27 cellular contexts compared by ENCODE assay signal in genomic region chr1:1253972-1254666, GRCh38.
"Had no signal": no experiment of that assay in that cellular context is flagged by ENCODE, and none has a peak within 500 bp of the region (broad histone marks: within the 10 kb centered on the region; RNA-seq: fewer than 3 reads in every experiment).

No MANE protein-coding gene starts in this region.

- DNase-seq: activated CD4-positive, alpha-beta T cell treated with anti-CD3 and anti-CD28 coated beads for 36 hours; activated CD4-positive, CD25-positive, alpha-beta regulatory T cell; activated CD8-positive, alpha-beta memory T cell treated with anti-CD3 and anti-CD28 coated beads, Interleukin-2, amount 10 ng/mL, durations not matched to agents 7 days and 5 days; activated CD8-positive, alpha-beta T cell treated with anti-CD3 and anti-CD28 coated beads, Interleukin-2, amount 10 ng/mL, durations not matched to agents 7 days and 5 days; activated naive CD8-positive, alpha-beta T cell treated with anti-CD3 and anti-CD28 coated beads, Interleukin-2, amount 50 U/mL, for 24 hours; activated T-cell treated with anti-CD3 and anti-CD28 coated beads, Interleukin-2, amount 50 U/mL, for 48 hours; central memory CD4-positive, alpha-beta T cell; endodermal cell; esophagus squamous epithelium; foreskin melanocyte; heart right ventricle; kidney glomerular epithelial cell; lower lobe of right lung; mesenchymal stem cell; naive thymus-derived CD8-positive, alpha-beta T cell; nucleus accumbens; retina; stimulated activated CD4-positive, alpha-beta T cell treated with anti-CD3 and anti-CD28 coated beads, Interleukin-1b, Interleukin-23, amount 100 ng/mL, for 48 hours; stimulated activated naive B cell treated with anti-CD40 and anti-IgM and Interleukin-4, amounts not matched to agents 10 μg/mL and 1 μg/mL and 100 μg/mL, for 72 hours; stomach; thyroid gland; upper lobe of right lung had no signal

- H3K4me3 ChIP-seq: breast epithelium, esophagus squamous epithelium, heart right ventricle, lower lobe of right lung, pancreas, prostate gland, smooth muscle cell, stomach, thyroid gland, upper lobe of right lung had no signal

- H3K27me3 ChIP-seq: breast epithelium, esophagus squamous epithelium, heart right ventricle, pancreas, stomach, thyroid gland, upper lobe of right lung had no signal

- H3K4me1 ChIP-seq: breast epithelium, lower lobe of right lung, pancreas, thyroid gland, upper lobe of right lung had no signal

- H3K4me2 ChIP-seq: smooth muscle cell had no signal

- H3K9me3 ChIP-seq: breast epithelium, esophagus squamous epithelium, heart right ventricle, lower lobe of right lung, pancreas, prostate gland, stomach, thyroid gland, upper lobe of right lung had no signal

- FAIRE-seq: pancreas had no signal

- H3K27ac ChIP-seq: breast epithelium, esophagus squamous epithelium, heart right ventricle, lower lobe of right lung, pancreas, prostate gland, stomach, thyroid gland, upper lobe of right lung had no signal

- ATAC-seq: activated CD4-positive, alpha-beta T cell treated with anti-CD3 and anti-CD28 coated beads for 36 hours; activated CD8-positive, alpha-beta memory T cell treated with anti-CD3 and anti-CD28 coated beads, Interleukin-2, amount 10 ng/mL, durations not matched to agents 7 days and 5 days; activated CD8-positive, alpha-beta T cell treated with anti-CD3 and anti-CD28 coated beads, Interleukin-2, amount 10 ng/mL, durations not matched to agents 7 days and 5 days; activated naive CD8-positive, alpha-beta T cell treated with anti-CD3 and anti-CD28 coated beads, Interleukin-2, amount 50 U/mL, for 24 hours; heart right ventricle; left lobe of liver; naive thymus-derived CD8-positive, alpha-beta T cell; pancreas; stimulated activated naive B cell treated with anti-CD40 and anti-IgM and Interleukin-4, amounts not matched to agents 10 μg/mL and 1 μg/mL and 100 μg/mL, for 72 hours; upper lobe of right lung had no signal
